ENCODE assay signal across 1 cellular context in the genomic region with DNA sequence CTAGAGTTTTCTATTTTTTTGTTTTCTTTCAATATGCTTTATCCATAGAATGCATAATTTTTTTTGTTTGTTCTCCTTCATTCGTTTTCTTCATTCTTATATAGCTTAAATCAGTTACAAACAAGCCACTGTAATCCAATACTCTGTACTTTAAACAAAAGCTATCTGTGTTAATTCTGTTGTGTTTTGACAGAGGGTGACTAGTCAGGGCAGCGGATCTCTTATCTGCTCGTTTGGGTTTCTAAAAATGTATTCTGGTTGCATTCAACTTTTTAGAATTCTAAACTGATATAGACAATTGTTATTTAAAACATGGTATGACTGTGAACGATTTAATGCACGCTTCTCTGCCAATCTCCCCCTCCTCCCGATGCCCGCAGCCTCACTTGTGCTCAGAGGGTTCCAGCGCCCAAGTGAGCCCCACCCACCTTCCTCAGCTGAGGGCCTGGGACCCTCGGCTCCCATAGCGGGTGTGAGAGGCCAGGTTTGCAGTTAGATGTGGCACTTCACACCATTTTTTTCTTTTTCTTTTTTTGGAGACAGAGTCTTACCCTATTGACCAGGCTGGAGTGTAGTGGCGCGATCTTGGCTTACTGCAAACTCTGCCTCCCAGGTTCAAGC.
TF ChIP-seq lines count a peak whose summit lies in the region.

No MANE protein-coding gene starts in this region.

TF ChIP-seq in IMR-90, 13 proteins besides CTCF, POLR2A, EP300 and RAD21:
- no peak for TF ChIP-seq MAZ (IDR thresholded peaks at IDR 0.05; ENCODE audit: borderline replicate concordance, low read depth, low read length)
- TF ChIP-seq MAFK (IDR thresholded peaks at IDR 0.05; ENCODE audit: low read depth, low read length) = no peak
- no peak for TF ChIP-seq RCOR1 (IDR thresholded peaks at IDR 0.05; ENCODE audit: insufficient replicate concordance, low read length)
- TF ChIP-seq BHLHE40 (IDR thresholded peaks at IDR 0.05; ENCODE audit: low read depth, low read length) = no peak
- no peak for TF ChIP-seq CHD1 (IDR thresholded peaks at IDR 0.05; ENCODE audit: low read depth, low read length)
- TF ChIP-seq SMC3 (IDR thresholded peaks at IDR 0.05; ENCODE audit: low read depth, low read length) = no peak
- TF ChIP-seq ELK1 (IDR thresholded peaks at IDR 0.05; ENCODE audit: borderline replicate concordance, low read depth, low read length) = no peak
- TF ChIP-seq FOS (IDR thresholded peaks at IDR 0.05; ENCODE audit: low read depth, low read length) = no peak
- no peak for TF ChIP-seq RFX5 (IDR thresholded peaks at IDR 0.05; ENCODE audit: low read depth, low read length)
- TF ChIP-seq CEBPB (IDR thresholded peaks at IDR 0.05; ENCODE audit: low read depth, low read length) = no peak
- no peak for TF ChIP-seq NFE2L2 (IDR thresholded peaks at IDR 0.05; ENCODE audit: low read depth, low read length)
- TF ChIP-seq MXI1 (IDR thresholded peaks at IDR 0.05; ENCODE audit: borderline replicate concordance, low read depth, low read length) = no peak
- TF ChIP-seq, protein P1, sequence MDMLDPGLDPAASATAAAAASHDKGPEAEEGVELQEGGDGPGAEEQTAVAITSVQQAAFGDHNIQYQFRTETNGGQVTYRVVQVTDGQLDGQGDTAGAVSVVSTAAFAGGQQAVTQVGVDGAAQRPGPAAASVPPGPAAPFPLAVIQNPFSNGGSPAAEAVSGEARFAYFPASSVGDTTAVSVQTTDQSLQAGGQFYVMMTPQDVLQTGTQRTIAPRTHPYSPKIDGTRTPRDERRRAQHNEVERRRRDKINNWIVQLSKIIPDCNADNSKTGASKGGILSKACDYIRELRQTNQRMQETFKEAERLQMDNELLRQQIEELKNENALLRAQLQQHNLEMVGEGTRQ (IDR thresholded peaks at IDR 0.05; ENCODE audit: low read depth, low read length) = no peak
TF ChIP-seq in IMR-90: peak in this region for 0.
